ENCODE assay signal across 22 cellular contexts in the genomic region with DNA sequence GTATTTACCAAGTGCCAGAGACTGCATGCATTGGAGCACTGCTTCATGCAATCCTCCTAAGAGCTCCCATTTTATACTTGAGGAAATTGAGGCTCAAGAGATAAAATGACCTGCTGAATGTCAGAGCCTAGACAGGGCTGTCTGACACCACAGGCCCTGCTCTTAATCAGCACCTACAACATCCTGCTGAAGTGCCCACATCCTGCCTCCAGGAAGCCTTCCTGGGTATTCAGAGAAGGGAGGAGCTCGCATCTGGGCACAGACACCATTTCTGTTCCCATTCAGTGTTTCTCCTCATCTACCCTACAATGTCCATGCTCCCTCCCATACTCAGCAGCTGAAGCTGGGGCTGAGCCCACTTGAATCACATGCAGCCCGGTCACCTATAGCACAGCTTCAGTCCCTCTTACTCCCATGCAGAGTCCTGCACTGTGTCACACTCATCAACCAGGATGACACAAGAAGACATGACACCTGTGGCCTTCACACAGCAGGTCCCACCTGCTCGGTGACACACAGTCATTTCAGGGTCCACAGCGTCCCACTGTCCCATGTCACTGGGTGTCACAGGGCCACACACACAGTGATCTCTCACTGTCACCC. TPM values are rescaled to one million over a fixed set of nuclear protein-coding genes. Genes with fewer than 3 reads are reported as not detected.
A peak's percentile ranks its signal among the peaks of the same experiment; 100 is the strongest.
DNase-seq lines count a peak whose midpoint lies in the region; ATAC-seq, FAIRE-seq and TF ChIP-seq lines count a peak whose summit lies in the region.
"Had no signal": no experiment of that assay in that cellular context is flagged by ENCODE, and none has a peak within 500 bp of the region (broad histone marks: within the 10 kb centered on the region; RNA-seq: fewer than 3 reads in every experiment).

No MANE protein-coding gene starts in this region.

- ATAC-seq in CD4-positive, CD25-positive, alpha-beta regulatory T cell (ENCODE audit: low read depth in 2 of 2) = peak; percentile 68 to 73
- ATAC-seq in HG03565 (IDR thresholded peaks at IDR 0.05; ENCODE audit: unreplicated experiment) = no peak
- ATAC-seq: GM12878, psoas muscle had no signal

- peaks cover 9 to 35% (median 19%) of the 10 kb centered on the region in 4 donors for H3K4me1 Mint-ChIP-seq in CD4-positive, CD25-positive, alpha-beta regulatory T cell
- H3K4me1 Mint-ChIP-seq in T-helper 1 cell treated with Interleukin-12 subunit alpha and Interleukin-12 subunit beta and Interleukin-4 antibody, amounts not matched to agents 30 μg/mL and 1 μg/mL, for 36 hours (ENCODE audit: low read depth) = peaks cover 26% of the 10 kb centered on the region
- peaks cover 5% of the 10 kb centered on the region for H3K4me1 Mint-ChIP-seq in astrocyte (ENCODE audit: low read depth, unreplicated experiment)

- H2AFZ ChIP-seq in astrocyte (ENCODE audit: low read depth, low read length) = no peak overlapping the region

- peak overlapping the region; percentile 23 to 78 (median 56) for H3K27ac Mint-ChIP-seq in CD4-positive, CD25-positive, alpha-beta regulatory T cell
- peak overlapping the region; percentile 41 for H3K27ac Mint-ChIP-seq in T-helper 1 cell treated with Interleukin-12 subunit alpha and Interleukin-12 subunit beta and Interleukin-4 antibody, amounts not matched to agents 30 μg/mL and 1 μg/mL, for 36 hours
- peak overlapping the region; percentile 62 for H3K27ac Mint-ChIP-seq in astrocyte (ENCODE audit: unreplicated experiment)
- H3K27ac Mint-ChIP-seq: activated T-helper 2 cell treated with anti-CD3 and anti-CD28 coated beads, Interferon-gamma antibody, Interleukin-2, Interleukin-4, amounts not matched to agents 10 μg/mL and 5 μg/mL and 100 μg/mL, durations not matched to agents 14 hours and 24 hours and 36 hours had no signal

- peaks cover 11 to 71% (median 52%) of the 10 kb centered on the region in 10 experiments for H3K4me1 ChIP-seq in BLaER1 treated with 17β-estradiol and CSF1 and Interleukin-3, amounts not matched to agents 10 nM and 100 nM
- H3K4me1 ChIP-seq in CD4-positive, CD25-positive, alpha-beta regulatory T cell (ENCODE audit: control insufficient read depth, insufficient read depth, low read length, poor library complexity, severe bottlenecking) = peaks cover 20% of the 10 kb centered on the region
- no peaks in the 10 kb centered on the region for H3K4me1 ChIP-seq in astrocyte (ENCODE audit: insufficient read depth, low read length)

- H3K4me3 Mint-ChIP-seq in CD4-positive, CD25-positive, alpha-beta regulatory T cell = peak overlapping the region in 2 of 4 donors; percentile 24 to 43
- H3K4me3 Mint-ChIP-seq in T-helper 1 cell treated with Interleukin-12 subunit alpha and Interleukin-12 subunit beta and Interleukin-4 antibody, amounts not matched to agents 30 μg/mL and 1 μg/mL, for 36 hours = peak overlapping the region; percentile 12
- H3K4me3 Mint-ChIP-seq in astrocyte (ENCODE audit: unreplicated experiment) = no peak overlapping the region

- no peak overlapping the region for H3K9ac ChIP-seq in BLaER1 treated with 17β-estradiol and CSF1 and Interleukin-3, amounts not matched to agents 10 nM and 100 nM
- no peak overlapping the region for H3K9ac ChIP-seq in astrocyte (ENCODE audit: low read length)

- H3K9me3 Mint-ChIP-seq in CD4-positive, CD25-positive, alpha-beta regulatory T cell = peaks cover 0 to 2% (median 0%) of the 10 kb centered on the region in 7 donors
- H3K9me3 Mint-ChIP-seq in T-helper 1 cell treated with Interleukin-12 subunit alpha and Interleukin-12 subunit beta and Interleukin-4 antibody, amounts not matched to agents 30 μg/mL and 1 μg/mL, for 36 hours = no peaks in the 10 kb centered on the region
- peaks cover 8% of the 10 kb centered on the region for H3K9me3 Mint-ChIP-seq in astrocyte (ENCODE audit: unreplicated experiment)
- H3K9me3 Mint-ChIP-seq: activated T-helper 2 cell treated with anti-CD3 and anti-CD28 coated beads, Interferon-gamma antibody, Interleukin-2, Interleukin-4, amounts not matched to agents 10 μg/mL and 5 μg/mL and 100 μg/mL, durations not matched to agents 14 hours and 24 hours and 36 hours had no signal

- no peaks in the 10 kb centered on the region for H3K27me3 ChIP-seq in BLaER1 treated with 17β-estradiol and CSF1 and Interleukin-3, amounts not matched to agents 10 nM and 100 nM
- no peaks in the 10 kb centered on the region for H3K27me3 ChIP-seq in CD4-positive, CD25-positive, alpha-beta regulatory T cell (ENCODE audit: control insufficient read depth, insufficient read depth, low read length)
- H3K27me3 ChIP-seq in astrocyte (ENCODE audit: insufficient read depth, low read length) = peaks cover 13% of the 10 kb centered on the region

- no peaks in the 10 kb centered on the region for H3K36me3 ChIP-seq in BLaER1 treated with 17β-estradiol and CSF1 and Interleukin-3, amounts not matched to agents 10 nM and 100 nM
- H3K36me3 ChIP-seq in CD4-positive, CD25-positive, alpha-beta regulatory T cell (ENCODE audit: control insufficient read depth, insufficient read depth, low read length) = no peaks in the 10 kb centered on the region
- H3K36me3 ChIP-seq in astrocyte (ENCODE audit: insufficient read depth, low read length) = no peaks in the 10 kb centered on the region
- H3K36me3 ChIP-seq: neutrophil, thoracic aorta had no signal

- no peaks in the 10 kb centered on the region for H3K79me2 ChIP-seq in astrocyte (ENCODE audit: insufficient read depth, low read length)

- H3K27ac ChIP-seq in BLaER1 treated with 17β-estradiol and CSF1 and Interleukin-3, amounts not matched to agents 10 nM and 100 nM = no peak overlapping the region
- no peak overlapping the region for H3K27ac ChIP-seq in CD4-positive, CD25-positive, alpha-beta regulatory T cell (ENCODE audit: insufficient read depth, low read length, poor library complexity, severe bottlenecking)
- H3K27ac ChIP-seq in astrocyte (ENCODE audit: low read depth, low read length) = no peak overlapping the region
- H3K27ac ChIP-seq: neutrophil, psoas muscle, thoracic aorta had no signal

- no peaks in the 10 kb centered on the region for H3K9me3 ChIP-seq in BLaER1 treated with 17β-estradiol and CSF1 and Interleukin-3, amounts not matched to agents 10 nM and 100 nM (replicated peaks in 1 of 11)
- H3K9me3 ChIP-seq in CD4-positive, CD25-positive, alpha-beta regulatory T cell (ENCODE audit: control insufficient read depth in 2 of 2, low read length in 2 of 2) = no peaks in the 10 kb centered on the region
- H3K9me3 ChIP-seq in astrocyte (ENCODE audit: insufficient read depth, low read depth, low read length) = no peaks in the 10 kb centered on the region
- H3K9me3 ChIP-seq: neutrophil, psoas muscle, thoracic aorta had no signal

- H3K4me3 ChIP-seq in BLaER1 treated with 17β-estradiol and CSF1 and Interleukin-3, amounts not matched to agents 10 nM and 100 nM = no peak overlapping the region
- H3K4me3 ChIP-seq in CD4-positive, CD25-positive, alpha-beta regulatory T cell (ENCODE audit: low read depth, low read length) = peak overlapping the region; percentile 41
- H3K4me3 ChIP-seq in astrocyte (ENCODE audit: insufficient read depth, low read depth, low read length) = no peak overlapping the region
- H3K4me3 ChIP-seq: GM12878, lung, psoas muscle, thoracic aorta had no signal

- no peaks in the 10 kb centered on the region for H4K20me1 ChIP-seq in BLaER1 treated with 17β-estradiol and CSF1 and Interleukin-3, amounts not matched to agents 10 nM and 100 nM
- no peaks in the 10 kb centered on the region for H4K20me1 ChIP-seq in astrocyte (ENCODE audit: insufficient read depth, low read length)

- H3K27me3 Mint-ChIP-seq in CD4-positive, CD25-positive, alpha-beta regulatory T cell = peaks cover 4% of the 10 kb centered on the region
- peaks cover 12% of the 10 kb centered on the region for H3K27me3 Mint-ChIP-seq in T-helper 1 cell treated with Interleukin-12 subunit alpha and Interleukin-12 subunit beta and Interleukin-4 antibody, amounts not matched to agents 30 μg/mL and 1 μg/mL, for 36 hours (ENCODE audit: low read depth)
- peaks cover 68% of the 10 kb centered on the region for H3K27me3 Mint-ChIP-seq in astrocyte (ENCODE audit: low read depth, unreplicated experiment)

- H3K4me2 ChIP-seq in BLaER1 treated with 17β-estradiol and CSF1 and Interleukin-3, amounts not matched to agents 10 nM and 100 nM = peak overlapping the region in 9 of 11 experiments; percentile 7 to 81 (median 53); a peak in 14 of 22 replicates
- no peak overlapping the region for H3K4me2 ChIP-seq in astrocyte (ENCODE audit: low read length)

- no peaks in the 10 kb centered on the region for H3K36me3 Mint-ChIP-seq in CD4-positive, CD25-positive, alpha-beta regulatory T cell
- H3K36me3 Mint-ChIP-seq in T-helper 1 cell treated with Interleukin-12 subunit alpha and Interleukin-12 subunit beta and Interleukin-4 antibody, amounts not matched to agents 30 μg/mL and 1 μg/mL, for 36 hours (ENCODE audit: low read depth) = no peaks in the 10 kb centered on the region
- no peaks in the 10 kb centered on the region for H3K36me3 Mint-ChIP-seq in astrocyte (ENCODE audit: low read depth, unreplicated experiment)

- peak in 1 of 3 donors; percentile 83 for DNase-seq in CD4-positive, CD25-positive, alpha-beta regulatory T cell
- no peak for DNase-seq in astrocyte (ENCODE audit: low read depth)
- DNase-seq in KG1 (lab: John Stamatoyannopoulos, UW) = no peak
- no peak for DNase-seq in activated effector memory CD4-positive, alpha-beta T cell treated with Interleukin-2 at 50 U/mL for 16 hours
- DNase-seq: anterior cingulate cortex, DMS79, glutamatergic neuron, Kasumi-1, NCI-H1092, NCI-H2029, OCI-M1, psoas muscle, Right ventricle myocardium superior had no signal

- no peak for TF ChIP-seq CTCF in astrocyte (IDR thresholded peaks at IDR 0.05; ENCODE audit: insufficient read depth, low read depth, low read length)

- no peak for FAIRE-seq in astrocyte (lab: Jason Lieb, UNC)
- FAIRE-seq: endothelial cell of umbilical vein, GM12878 had no signal

RNA-seq across cellular contexts. Expression of gene PDE2A, which starts 53.1 kb away (rescaled TPM):
- 6.7 TPM for total RNA-seq in CD4-positive, CD25-positive, alpha-beta regulatory T cell
- polyA plus RNA-seq in CD4-positive, CD25-positive, alpha-beta regulatory T cell = not detected
- 0.75 and 0.82 TPM in 2 replicates for total RNA-seq in astrocyte
